1 cellular context compared by ENCODE assay signal in genomic region chr15:88612186-88612796, GRCh38.
TF ChIP-seq lines count a peak whose summit lies in the region.

No MANE protein-coding gene starts in this region.

TF ChIP-seq in HEK293, 187 proteins besides CTCF, POLR2A, EP300 and RAD21 (continued from another document and continues in another):
- no peak for TF ChIP-seq ZBTB17 (tag by site-specific recombination; IDR thresholded peaks at IDR 0.05)
- TF ChIP-seq SCRT1 (tag by site-specific recombination; IDR thresholded peaks at IDR 0.05; ENCODE audit: borderline replicate concordance), result no peak
- TF ChIP-seq ZNF426 (tag by site-specific recombination; IDR thresholded peaks at IDR 0.05), result peak; percentile 72
- no peak for TF ChIP-seq ZNF366 (tag by site-specific recombination; conservative IDR thresholded peaks at IDR 0.05)
- 0 out of 2 replicates have a peak, but pooled peaks have one; percentile 39 for TF ChIP-seq ZNF558 (tag by site-specific recombination; IDR thresholded peaks at IDR 0.05)
- no peak for TF ChIP-seq WT1 (tag by site-specific recombination; IDR thresholded peaks at IDR 0.05)
- no peak for TF ChIP-seq TCF7L2 (IDR thresholded peaks at IDR 0.05; ENCODE audit: borderline replicate concordance, low read depth, low read length)
- TF ChIP-seq ZNF10 (tag by site-specific recombination; IDR thresholded peaks at IDR 0.05), result no peak
- no peak for TF ChIP-seq SALL2 (tag by site-specific recombination; IDR thresholded peaks at IDR 0.05; ENCODE audit: borderline replicate concordance)
- TF ChIP-seq ZNF692 (tag by site-specific recombination; IDR thresholded peaks at IDR 0.05), result no peak
- TF ChIP-seq ZNF155 (tag by site-specific recombination; IDR thresholded peaks at IDR 0.05), result no peak
- TF ChIP-seq ZBTB10 (tag by site-specific recombination; IDR thresholded peaks at IDR 0.05), result no peak
- no peak for TF ChIP-seq ZBTB49 (tag by site-specific recombination; IDR thresholded peaks at IDR 0.05; ENCODE audit: low read depth)
- no peak for TF ChIP-seq ZNF530 (tag by site-specific recombination; IDR thresholded peaks at IDR 0.05; ENCODE audit: low read depth)
- peak; percentile 86; the same call in 1 of the 2 replicates for TF ChIP-seq ZNF394 (tag by site-specific recombination; IDR thresholded peaks at IDR 0.05; ENCODE audit: borderline replicate concordance)
- no peak for TF ChIP-seq ZNF23 (tag by site-specific recombination; IDR thresholded peaks at IDR 0.05; ENCODE audit: borderline replicate concordance)
- TF ChIP-seq ZNF2 (tag by site-specific recombination; IDR thresholded peaks at IDR 0.05), result no peak
- no peak for TF ChIP-seq ZNF600 (tag by site-specific recombination; IDR thresholded peaks at IDR 0.05)
- no peak for TF ChIP-seq ZNF701 (tag by site-specific recombination; IDR thresholded peaks at IDR 0.05)
- no peak for TF ChIP-seq FEZF1 (tag by site-specific recombination; IDR thresholded peaks at IDR 0.05)
- no peak for TF ChIP-seq ZNF843 (tag by site-specific recombination; IDR thresholded peaks at IDR 0.05)
- TF ChIP-seq ZNF488 (tag by site-specific recombination; IDR thresholded peaks at IDR 0.05), result no peak
- no peak for TF ChIP-seq MZF1 (tag by site-specific recombination; IDR thresholded peaks at IDR 0.05; ENCODE audit: borderline replicate concordance)
- peak; percentile 28; the same call in 1 of the 2 replicates for TF ChIP-seq ZNF341 (tag by site-specific recombination; IDR thresholded peaks at IDR 0.05; ENCODE audit: low read depth)
- TF ChIP-seq ZNF624 (tag by site-specific recombination; IDR thresholded peaks at IDR 0.05), result no peak
- TF ChIP-seq ZNF391 (tag by site-specific recombination; IDR thresholded peaks at IDR 0.05; ENCODE audit: borderline replicate concordance, low read depth), result no peak
- no peak for TF ChIP-seq ZNF513 (tag by site-specific recombination; IDR thresholded peaks at IDR 0.05)
- TF ChIP-seq ZFP3 (tag by site-specific recombination; IDR thresholded peaks at IDR 0.05; ENCODE audit: low read depth), result no peak
- no peak for TF ChIP-seq ZNF48 (tag by site-specific recombination; IDR thresholded peaks at IDR 0.05)
- no peak for TF ChIP-seq ZNF335 (tag by site-specific recombination; conservative IDR thresholded peaks at IDR 0.05)
- no peak for TF ChIP-seq ZBTB7A (tag by site-specific recombination; IDR thresholded peaks at IDR 0.05; ENCODE audit: low read depth)
- 0 out of 2 replicates have a peak, but pooled peaks have one; percentile 12 for TF ChIP-seq ZNF121 (tag by site-specific recombination; IDR thresholded peaks at IDR 0.05)
- TF ChIP-seq ZNF555 (tag by site-specific recombination; conservative IDR thresholded peaks at IDR 0.05), result peak; percentile 67
- TF ChIP-seq ATF2 (tag by site-specific recombination; IDR thresholded peaks at IDR 0.05; ENCODE audit: low read depth), result no peak
- TF ChIP-seq ZBTB48 (tag by site-specific recombination; IDR thresholded peaks at IDR 0.05), result no peak
- TF ChIP-seq ZNF362 (tag by site-specific recombination; IDR thresholded peaks at IDR 0.05), result no peak
- TF ChIP-seq GLI2 (tag by site-specific recombination; IDR thresholded peaks at IDR 0.05; ENCODE audit: borderline replicate concordance, low read depth), result peak; percentile 21; the same call in 1 of the 2 replicates
- TF ChIP-seq KLF10 (tag by site-specific recombination; IDR thresholded peaks at IDR 0.05), result no peak
- no peak for TF ChIP-seq ZNF223 (tag by site-specific recombination; IDR thresholded peaks at IDR 0.05)
- TF ChIP-seq YY2 (tag by site-specific recombination; IDR thresholded peaks at IDR 0.05), result no peak
- TF ChIP-seq REPIN1 (tag by site-specific recombination; IDR thresholded peaks at IDR 0.05; ENCODE audit: low read depth), result no peak
- no peak for TF ChIP-seq ZNF37A (tag by site-specific recombination; IDR thresholded peaks at IDR 0.05)
- no peak for TF ChIP-seq ZNF670 (tag by site-specific recombination; IDR thresholded peaks at IDR 0.05; ENCODE audit: low read depth)
- no peak for TF ChIP-seq ZNF76 (tag by site-specific recombination; IDR thresholded peaks at IDR 0.05; ENCODE audit: borderline replicate concordance, low read depth)
- TF ChIP-seq ZEB2 (tag by site-specific recombination; IDR thresholded peaks at IDR 0.05), result no peak
- TF ChIP-seq ZNF704 (tag by site-specific recombination; IDR thresholded peaks at IDR 0.05), result no peak
- TF ChIP-seq ZNF629 (tag by site-specific recombination; IDR thresholded peaks at IDR 0.05), result peak; percentile 31; the same call in 1 of the 2 replicates
- TF ChIP-seq ZNF560 (tag by site-specific recombination; IDR thresholded peaks at IDR 0.05; ENCODE audit: borderline replicate concordance), result no peak
- no peak for TF ChIP-seq ZNF792 (tag by site-specific recombination; IDR thresholded peaks at IDR 0.05)
- no peak for TF ChIP-seq AEBP2 (tag by site-specific recombination; IDR thresholded peaks at IDR 0.05; ENCODE audit: borderline replicate concordance)
- no peak for TF ChIP-seq ZBTB21 (tag by site-specific recombination; IDR thresholded peaks at IDR 0.05)
- peak; percentile 53 for TF ChIP-seq ZBTB8A (tag by site-specific recombination; IDR thresholded peaks at IDR 0.05)
- no peak for TF ChIP-seq ZNF157 (tag by site-specific recombination; IDR thresholded peaks at IDR 0.05)
- TF ChIP-seq ZNF747 (tag by site-specific recombination; IDR thresholded peaks at IDR 0.05), result no peak
- 0 out of 2 replicates have a peak, but pooled peaks have one; percentile 57 for TF ChIP-seq ZNF292 (tag by site-specific recombination; IDR thresholded peaks at IDR 0.05; ENCODE audit: borderline replicate concordance, low read depth)
